19 cellular contexts compared by ENCODE assay signal in the genomic region with DNA sequence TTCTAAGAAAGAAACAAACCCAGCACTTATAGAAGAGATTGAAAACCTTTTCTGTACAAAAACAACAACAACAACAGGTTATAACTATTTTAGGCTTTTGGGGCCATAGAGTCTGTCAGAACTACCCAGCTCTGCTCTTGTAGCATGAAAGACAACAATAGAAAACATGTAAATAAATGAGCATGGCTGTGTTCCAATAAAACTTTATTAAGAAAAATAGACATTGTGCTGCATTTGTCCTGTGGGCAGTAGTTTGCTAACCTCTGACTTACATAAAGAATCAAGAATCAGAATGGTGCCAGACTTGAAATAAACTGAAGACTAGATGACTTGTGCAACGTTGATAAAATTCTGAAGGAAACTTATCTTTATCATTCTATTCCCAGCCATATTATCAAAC.
"Had no signal": no experiment of that assay in that cellular context is flagged by ENCODE, and none has a peak within 500 bp of the region (broad histone marks: within the 10 kb centered on the region; RNA-seq: fewer than 3 reads in every experiment).

No MANE protein-coding gene starts in this region.

- DNase-seq: occipital lobe; ovary; posterior cingulate gyrus; psoas muscle; right cardiac atrium; right lobe of liver; sigmoid colon; small intestine; stimulated activated CD4-positive, alpha-beta T cell treated with anti-CD3 and anti-CD28 coated beads, Interleukin-15, amount 100 ng/mL, for 24 hours; stimulated activated CD4-positive, alpha-beta T cell treated with anti-CD3 and anti-CD28 coated beads, Interleukin-2, amount 100 ng/mL, for 24 hours; stimulated activated CD4-positive, alpha-beta T cell treated with anti-CD3 and anti-CD28 coated beads, Interleukin-2, amount 100 ng/mL, for 48 hours; stimulated activated CD4-positive, alpha-beta T cell treated with anti-CD3 and anti-CD28 coated beads, Interleukin-4, amount 100 ng/mL, for 24 hours; stimulated activated naive B cell treated with anti-CD40 and anti-IgM and Interleukin-4, amounts not matched to agents 10 μg/mL and 1 μg/mL and 100 μg/mL, for 72 hours; stimulated activated naive CD4-positive, alpha-beta T cell treated with Interleukin-2 at 50 U/mL for 16 hours; stomach; thyroid gland; trophoblast cell; upper lobe of left lung had no signal

- ATAC-seq: psoas muscle; right cardiac atrium; right lobe of liver; stimulated activated effector memory CD8-positive, alpha-beta T cell treated with anti-CD3 and anti-CD28 coated beads, Interleukin-12 subunit alpha, Interleukin-12 subunit beta, amount 100 ng/mL, for 72 hours; stimulated activated naive B cell treated with anti-CD40 and anti-IgM and Interleukin-4, amounts not matched to agents 10 μg/mL and 1 μg/mL and 100 μg/mL, for 72 hours had no signal
